ENCODE assay signal across 8 cellular contexts in the genomic region with DNA sequence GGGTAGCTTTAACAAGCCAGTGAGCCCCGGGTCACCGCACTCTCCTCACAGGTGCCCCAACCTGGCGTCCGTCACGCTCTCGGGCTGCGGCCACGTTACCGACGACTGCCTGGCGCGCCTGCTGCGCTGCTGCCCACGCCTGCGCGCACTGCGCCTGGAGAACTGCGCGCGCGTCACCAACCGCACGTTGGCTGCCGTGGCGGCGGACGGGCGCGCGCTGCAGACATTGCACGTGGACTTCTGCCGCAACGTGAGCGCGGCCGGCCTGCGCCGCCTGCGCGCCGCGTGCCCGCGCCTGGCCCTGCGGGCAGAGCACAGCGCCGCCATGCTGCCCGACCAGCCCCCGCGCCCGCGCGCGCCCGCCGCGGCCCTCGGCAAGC. TPM values are rescaled to one million over a fixed set of nuclear protein-coding genes. Genes with fewer than 3 reads are reported as not detected.
DNase-seq lines count a peak whose midpoint lies in the region; ATAC-seq and TF ChIP-seq lines count a peak whose summit lies in the region.

No MANE protein-coding gene starts in this region.

- H3K4me1 ChIP-seq in NT2/D1 (ENCODE audit: insufficient read depth, insufficient read length) (peaks cover 8% of the 10 kb centered on the region), mucosa of descending colon (ENCODE audit: low read depth) (peaks cover 37% of the 10 kb centered on the region)

- in situ Hi-C loops in Caki2 (cut with HindIII; ENCODE audit: low pct_unique_long_range_greater_than_20kb, low sequenced_read_pairs) = no loop called here

- peak; percentile 82 for ATAC-seq in mucosa of descending colon

- peaks cover 20% of the 10 kb centered on the region for H3K27me3 ChIP-seq in NT2/D1 (ENCODE audit: insufficient read depth, insufficient read length)

- peak; percentile 88 for DNase-seq in Caki2 (ENCODE audit: low read depth)
- DNase-seq in GM20000 (ENCODE audit: low spot score) = peak; percentile 95
- peak; percentile 76 for DNase-seq in HS-27A (ENCODE audit: low read depth)
- peak; percentile 39 for DNase-seq in NT2/D1 (ENCODE audit: low read depth, low spot score)
- peak; percentile 92 for DNase-seq in activated CD8-positive, alpha-beta memory T cell treated with anti-CD3 and anti-CD28 coated beads, Interleukin-2, amount 50 U/mL, for 4 hours
- DNase-seq in epidermal melanocyte (ENCODE audit: insufficient read length, low spot score) = peak; percentile 83
- DNase-seq in mucosa of descending colon = peak; percentile 88 to 95 (median 94)
- peak; percentile 83 to 93 for DNase-seq in stimulated activated CD8-positive, alpha-beta memory T cell treated with anti-CD3 and anti-CD28 coated beads, Interleukin-2, amount 100 ng/mL, for 48 hours (ENCODE audit: low read depth in 2 of 2)

- peak overlapping the region; percentile 90 for H3K9ac ChIP-seq in NT2/D1 (ENCODE audit: insufficient read length, low read depth)

- peak overlapping the region; percentile 68 for H3K4me3 ChIP-seq in NT2/D1 (ENCODE audit: insufficient read length, low read depth)
- H3K4me3 ChIP-seq in mucosa of descending colon = peak overlapping the region; percentile 39

- H3K9me3 ChIP-seq in NT2/D1 (ENCODE audit: insufficient read depth, low read length) (no peaks in the 10 kb centered on the region), mucosa of descending colon (no peaks in the 10 kb centered on the region)

- TF ChIP-seq CTCF in GM20000 (IDR thresholded peaks at IDR 0.05; ENCODE audit: extremely low read depth, missing control alignments) = peak; percentile 19
- peak; percentile 26 for TF ChIP-seq CTCF in mucosa of descending colon (IDR thresholded peaks at IDR 0.05)

- H3K36me3 ChIP-seq in NT2/D1 (ENCODE audit: insufficient read depth, insufficient read length, low read length) (no peaks in the 10 kb centered on the region), mucosa of descending colon (ENCODE audit: low read depth) (no peaks in the 10 kb centered on the region)

- intact Hi-C loops in mucosa of descending colon (cut with DNase I, micrococcal nuclease) = no loop called here

RNA-seq across cellular contexts. Expression of gene FBXL22, which starts 3.4 kb away (rescaled TPM):
- not detected in 2 replicates for total RNA-seq in Caki2 (2014; rRNA removed; shearing (Covaris generic); ENCODE audit: low replicate concordance)
- total RNA-seq in mucosa of descending colon = 10 to 100 TPM in 1 of 3 donors, 1 to 10 TPM in 2; 4.2 to 37.5 (median 5.1) TPM

Comparison
In these comparisons a context has a peak if more than half of its experiments do, and no peak if none do; other contexts are left out.
1. Peak in every context shown above with its lines: DNase-seq, ATAC-seq and H3K4me3 ChIP-seq.
2. DNase-seq: peak in every context shown above with its lines; median percentile 95 in GM20000; 94 in mucosa of descending colon; 92 in activated CD8-positive, alpha-beta memory T cell treated with anti-CD3 and anti-CD28 coated beads, Interleukin-2, amount 50 U/mL, for 4 hours; 88 in Caki2; 88 in stimulated activated CD8-positive, alpha-beta memory T cell treated with anti-CD3 and anti-CD28 coated beads, Interleukin-2, amount 100 ng/mL, for 48 hours; 83 in epidermal melanocyte; 76 in HS-27A; 39 in NT2/D1.